Comparison of ENCODE assay signal across 11 cellular contexts in the genomic region with DNA sequence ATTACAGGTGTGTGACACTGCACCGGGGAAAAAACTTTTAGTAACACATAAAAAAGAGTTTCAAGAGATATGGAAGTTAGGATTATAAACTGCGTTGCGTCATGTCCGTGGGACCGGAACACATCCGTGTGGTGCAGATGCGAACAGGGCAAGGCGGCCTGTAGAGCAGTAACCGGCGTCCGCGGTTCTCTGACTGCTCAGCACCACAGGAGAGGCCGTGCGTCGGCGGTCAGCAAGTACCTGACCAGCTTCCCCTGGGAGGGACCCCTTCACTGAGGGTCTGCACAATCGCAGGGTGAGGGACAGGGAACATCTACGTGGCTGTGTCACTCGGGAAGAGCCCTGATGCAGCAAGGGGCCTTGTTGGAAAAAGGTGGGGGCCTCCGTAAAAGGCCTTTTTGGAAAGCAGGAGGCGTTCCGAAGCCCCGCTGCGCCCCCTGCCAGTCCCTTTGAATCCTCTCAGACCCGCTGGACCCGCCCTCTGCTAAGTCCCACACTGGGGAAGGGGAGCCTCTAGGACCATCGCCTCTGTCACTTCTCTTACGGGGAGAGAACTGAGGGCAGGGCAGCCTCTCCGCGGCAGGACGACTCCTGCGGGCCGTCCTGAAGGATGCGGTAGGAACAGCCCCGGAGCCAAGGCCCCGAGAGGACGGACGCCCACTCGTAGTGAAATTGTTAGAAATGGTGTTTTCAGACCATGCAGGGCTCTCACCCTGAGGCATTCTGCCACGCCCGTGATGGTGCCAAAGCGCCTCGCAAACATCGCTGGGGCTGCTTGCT.
DNase-seq lines count a peak whose midpoint lies in the region; ATAC-seq and TF ChIP-seq lines count a peak whose summit lies in the region.
"Had no signal": no experiment of that assay in that cellular context is flagged by ENCODE, and none has a peak within 500 bp of the region (broad histone marks: within the 10 kb centered on the region; RNA-seq: fewer than 3 reads in every experiment).

No MANE protein-coding gene starts in this region.

- 15% methylated on average over 44 of the region's 44 CpGs for WGBS in HUES64
- 25% methylated on average over 33 of the region's 44 CpGs for WGBS in esophagus muscularis mucosa
- WGBS in transverse colon (ENCODE audit: low coverage in 1 of 2), 2 donors: 60% methylated on average over 44 of the region's 44 CpGs; no CpG with 5 or more reads in 1 of the 2 donors

- TF ChIP-seq POLR2A in esophagus muscularis mucosa (IDR thresholded peaks at IDR 0.05; ENCODE audit: low read depth) (no peak), transverse colon (IDR thresholded peaks at IDR 0.05) (no peak)

- no peak for TF ChIP-seq EP300 in esophagus muscularis mucosa (IDR thresholded peaks at IDR 0.05)
- no peak for TF ChIP-seq EP300 in transverse colon (IDR thresholded peaks at IDR 0.05; ENCODE audit: low read depth)

- no peaks in the 10 kb centered on the region for H3K27me3 ChIP-seq in HUES64 (ENCODE audit: insufficient read depth, low read length)
- H3K27me3 ChIP-seq in esophagus muscularis mucosa: peaks cover 0 to 16% (median 0%) of the 10 kb centered on the region in 4 donors
- peaks cover 0 to 16% of the 10 kb centered on the region in 2 donors for H3K27me3 ChIP-seq in left lung
- no peaks in the 10 kb centered on the region for H3K27me3 ChIP-seq in transverse colon

- ATAC-seq in left lung: peak; percentile 35
- peak; percentile 49 for ATAC-seq in sciatic nerve
- ATAC-seq in GM19328 (IDR thresholded peaks at IDR 0.05; ENCODE audit: unreplicated experiment): no peak

- H3K27ac ChIP-seq in HUES64 (ENCODE audit: low read depth, low read length) (peak overlapping the region; percentile 52; the same call in 1 of the 2 replicates), esophagus muscularis mucosa (replicated peaks in 1 of 4) (no peak overlapping the region), left lung (no peak overlapping the region), transverse colon (no peak overlapping the region)
- H3K27ac ChIP-seq: neutrophil had no signal

- H3K4me1 ChIP-seq in HUES64 (ENCODE audit: insufficient read depth, low read length) (peaks cover 34% of the 10 kb centered on the region), esophagus muscularis mucosa (peaks cover 0 to 7% (median 0%) of the 10 kb centered on the region in 4 donors), left lung (no peaks in the 10 kb centered on the region), transverse colon (no peaks in the 10 kb centered on the region)

- DNase-seq in esophagus muscularis mucosa (ENCODE audit: extremely low spot score): peak; percentile 74
- no peak for DNase-seq in left lung
- DNase-seq in sciatic nerve (ENCODE audit: low spot score): no peak
- DNase-seq in transverse colon: no peak
- no peak for DNase-seq in SHP77 treated with DMSO at 0.1 percent for 48 hours (lab: John Stamatoyannopoulos, UW)
- DNase-seq in MV-4-11 (lab: John Stamatoyannopoulos, UW): no peak
- DNase-seq: activated gamma-delta T cell treated with Interleukin-2 at 50 U/mL for 16 hours had no signal

- in situ Hi-C loops in transverse colon (cut with MboI; ENCODE audit: low pct_ligation_motif_present in 1 of 4, low pct_unique_long_range_greater_than_20kb in 1 of 4, low sequenced_read_pairs in 3 of 4): loop anchor here in 1 of 4 donors (25.0 kb wide), 1 partner anchor 99 kb away; no protein-coding TSS in a partner anchor

- peak overlapping the region; percentile 41 for H3K9ac ChIP-seq in HUES64 (ENCODE audit: low read depth, low read length)

- H3K9me3 ChIP-seq in HUES64 (ENCODE audit: insufficient read depth, low read depth, low read length): no peaks in the 10 kb centered on the region
- no peaks in the 10 kb centered on the region for H3K9me3 ChIP-seq in esophagus muscularis mucosa
- no peaks in the 10 kb centered on the region for H3K9me3 ChIP-seq in left lung
- H3K9me3 ChIP-seq in transverse colon: no peaks in the 10 kb centered on the region
- H3K9me3 ChIP-seq: HAP-1, neutrophil had no signal

- TF ChIP-seq CTCF in esophagus muscularis mucosa (IDR thresholded peaks at IDR 0.05) (no peak), left lung (IDR thresholded peaks at IDR 0.05) (no peak), transverse colon (IDR thresholded peaks at IDR 0.05) (no peak)

- H3K4me3 ChIP-seq in HUES64 (ENCODE audit: low read length) (peak overlapping the region; percentile 56), esophagus muscularis mucosa (peak overlapping the region in 3 of 4 donors; percentile 16 to 35 (median 26)), left lung (no peak overlapping the region), transverse colon (peak overlapping the region in 1 of 4 donors; percentile 14)
- H3K4me3 ChIP-seq: HAP-1 had no signal

- H3K36me3 ChIP-seq in HUES64 (ENCODE audit: insufficient read depth, low read length) (no peaks in the 10 kb centered on the region), esophagus muscularis mucosa (no peaks in the 10 kb centered on the region), left lung (no peaks in the 10 kb centered on the region), transverse colon (no peaks in the 10 kb centered on the region)
- H3K36me3 ChIP-seq: HAP-1, neutrophil had no signal

- intact Hi-C loops in esophagus muscularis mucosa (cut with DNase I) (no loop called here), left lung (cut with DNase I) (no loop called here), sciatic nerve (cut with DNase I) (no loop called here), transverse colon (cut with DNase I; ENCODE audit: low total_unique reads) (no loop called here)

Comparison
In these comparisons a context has a peak if more than half of its experiments do, and no peak if none do; other contexts are left out.
1. H3K4me3 ChIP-seq: peak in HUES64 (single experiment) and esophagus muscularis mucosa (3 of 4); none in left lung (0 of 2).